ENCODE assay signal across 21 cellular contexts in the genomic region with DNA sequence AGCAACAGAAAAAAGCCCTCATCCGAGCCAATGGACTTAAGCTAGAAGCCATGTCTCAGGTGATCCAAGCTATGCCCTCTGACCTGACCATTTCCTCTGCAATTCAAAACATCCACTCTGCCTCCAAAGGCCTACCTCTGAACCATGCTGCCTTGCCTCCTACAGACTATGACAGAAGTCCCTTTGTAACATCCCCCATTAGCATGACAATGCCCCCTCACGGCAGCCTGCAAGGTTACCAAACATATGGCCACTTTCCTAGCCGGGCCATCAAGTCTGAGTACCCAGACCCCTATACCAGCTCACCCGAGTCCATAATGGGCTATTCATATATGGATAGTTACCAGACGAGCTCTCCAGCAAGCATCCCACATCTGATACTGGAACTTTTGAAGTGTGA. TPM values are rescaled to one million over a fixed set of nuclear protein-coding genes. Genes with fewer than 3 reads are reported as not detected.
"Had no signal": no experiment of that assay in that cellular context is flagged by ENCODE, and none has a peak within 500 bp of the region (broad histone marks: within the 10 kb centered on the region; RNA-seq: fewer than 3 reads in every experiment).

No MANE protein-coding gene starts in this region.

- H3K4me1 ChIP-seq: colonic mucosa, parathyroid adenoma, vagina had no signal

- H3K9ac ChIP-seq: parathyroid adenoma had no signal

- FAIRE-seq: kidney had no signal

- H3K27me3 ChIP-seq: colonic mucosa, vagina had no signal

- ATAC-seq: activated T-helper 17 cell treated with anti-CD3 and anti-CD28 coated beads, Interleukin-2, amount 50 U/mL, for 72 hours; gastrocnemius medialis; stimulated activated naive B cell treated with anti-CD40 and anti-IgM and Interleukin-4, amounts not matched to agents 10 μg/mL and 1 μg/mL and 100 μg/mL, for 72 hours had no signal

- H3K79me2 ChIP-seq: parathyroid adenoma had no signal

- H3K27ac Mint-ChIP-seq: activated B cell treated with CpG ODN at 0.5 μM for 24 hours; activated CD4-positive, alpha-beta T cell treated with anti-CD3 and anti-CD28 coated beads, Interleukin-2, amount 10 ng/mL, durations not matched to agents 7 days and 5 days; activated T-helper 17 cell treated with anti-CD3 and anti-CD28 coated beads, Interleukin-2, amount 50 U/mL, for 72 hours; stimulated activated naive B cell treated with anti-CD40 and anti-IgM and Interleukin-4, amounts not matched to agents 10 μg/mL and 1 μg/mL and 100 μg/mL, for 72 hours; T-helper 1 cell treated with Interleukin-12 subunit alpha and Interleukin-12 subunit beta and Interleukin-4 antibody, amounts not matched to agents 30 μg/mL and 1 μg/mL, for 36 hours had no signal

- H2AFZ ChIP-seq: parathyroid adenoma had no signal

- H3K4me3 Mint-ChIP-seq: activated B cell treated with CpG ODN at 0.5 μM for 24 hours; activated CD4-positive, alpha-beta T cell treated with anti-CD3 and anti-CD28 coated beads, Interleukin-2, amount 10 ng/mL, durations not matched to agents 7 days and 5 days; activated T-helper 17 cell treated with anti-CD3 and anti-CD28 coated beads, Interleukin-2, amount 50 U/mL, for 72 hours; neural crest cell; stimulated activated naive B cell treated with anti-CD40 and anti-IgM and Interleukin-4, amounts not matched to agents 10 μg/mL and 1 μg/mL and 100 μg/mL, for 72 hours; T-helper 1 cell treated with Interleukin-12 subunit alpha and Interleukin-12 subunit beta and Interleukin-4 antibody, amounts not matched to agents 30 μg/mL and 1 μg/mL, for 36 hours had no signal

- H3K4me1 Mint-ChIP-seq: activated CD4-positive, alpha-beta T cell treated with anti-CD3 and anti-CD28 coated beads, Interleukin-2, amount 10 ng/mL, durations not matched to agents 7 days and 5 days had no signal

- DNase-seq: activated B cell treated with CpG ODN at 0.5 μM for 24 hours; activated CD4-positive, alpha-beta T cell treated with anti-CD3 and anti-CD28 coated beads, Interleukin-2, amount 10 ng/mL, durations not matched to agents 7 days and 5 days; activated CD8-positive, alpha-beta memory T cell treated with anti-CD3 and anti-CD28 coated beads for 24 hours; activated naive CD4-positive, alpha-beta T cell treated with anti-CD3 and anti-CD28 coated beads, Interleukin-2, amount 50 U/mL, for 16 hours; activated T-cell treated with anti-CD3 and anti-CD28 coated beads for 4 hours; adrenal gland; caudate nucleus; colonic mucosa; effector CD8-positive, alpha-beta T cell; gastrocnemius medialis; kidney; stimulated activated CD4-positive, alpha-beta T cell treated with anti-CD3 and anti-CD28 coated beads, Interleukin-1b, Interleukin-23, amount 100 ng/mL, for 48 hours; stimulated activated naive B cell treated with anti-CD40 and anti-IgM and Interleukin-4, amounts not matched to agents 10 μg/mL and 1 μg/mL and 100 μg/mL, for 72 hours had no signal

- H3K36me3 ChIP-seq: adrenal gland, colonic mucosa, gastrocnemius medialis, right atrium auricular region, tibial nerve, vagina had no signal

- H3K9me3 ChIP-seq: adrenal gland, colonic mucosa, gastrocnemius medialis, right atrium auricular region, tibial nerve, vagina had no signal

- H3K9me3 Mint-ChIP-seq: activated B cell treated with CpG ODN at 0.5 μM for 24 hours; activated CD4-positive, alpha-beta T cell treated with anti-CD3 and anti-CD28 coated beads, Interleukin-2, amount 10 ng/mL, durations not matched to agents 7 days and 5 days; activated T-helper 17 cell treated with anti-CD3 and anti-CD28 coated beads, Interleukin-2, amount 50 U/mL, for 72 hours; neural crest cell; T-helper 1 cell treated with Interleukin-12 subunit alpha and Interleukin-12 subunit beta and Interleukin-4 antibody, amounts not matched to agents 30 μg/mL and 1 μg/mL, for 36 hours had no signal

- H3K27ac ChIP-seq: adrenal gland, colonic mucosa, epithelial cell of prostate, gastrocnemius medialis, parathyroid adenoma, right atrium auricular region, tibial nerve, vagina had no signal

- H3K4me3 ChIP-seq: adrenal gland, colonic mucosa, gastrocnemius medialis, right atrium auricular region, tibial nerve, vagina had no signal

RNA-seq across cellular contexts. Expression of a gene that starts 20.7 kb away (rescaled TPM):
- total RNA-seq: activated CD4-positive, alpha-beta T cell treated with anti-CD3 and anti-CD28 coated beads, Interleukin-2, amount 10 ng/mL, durations not matched to agents 7 days and 5 days; neural crest cell had no signal
